ENCODE assay signal across 1 cellular context in the genomic region with DNA sequence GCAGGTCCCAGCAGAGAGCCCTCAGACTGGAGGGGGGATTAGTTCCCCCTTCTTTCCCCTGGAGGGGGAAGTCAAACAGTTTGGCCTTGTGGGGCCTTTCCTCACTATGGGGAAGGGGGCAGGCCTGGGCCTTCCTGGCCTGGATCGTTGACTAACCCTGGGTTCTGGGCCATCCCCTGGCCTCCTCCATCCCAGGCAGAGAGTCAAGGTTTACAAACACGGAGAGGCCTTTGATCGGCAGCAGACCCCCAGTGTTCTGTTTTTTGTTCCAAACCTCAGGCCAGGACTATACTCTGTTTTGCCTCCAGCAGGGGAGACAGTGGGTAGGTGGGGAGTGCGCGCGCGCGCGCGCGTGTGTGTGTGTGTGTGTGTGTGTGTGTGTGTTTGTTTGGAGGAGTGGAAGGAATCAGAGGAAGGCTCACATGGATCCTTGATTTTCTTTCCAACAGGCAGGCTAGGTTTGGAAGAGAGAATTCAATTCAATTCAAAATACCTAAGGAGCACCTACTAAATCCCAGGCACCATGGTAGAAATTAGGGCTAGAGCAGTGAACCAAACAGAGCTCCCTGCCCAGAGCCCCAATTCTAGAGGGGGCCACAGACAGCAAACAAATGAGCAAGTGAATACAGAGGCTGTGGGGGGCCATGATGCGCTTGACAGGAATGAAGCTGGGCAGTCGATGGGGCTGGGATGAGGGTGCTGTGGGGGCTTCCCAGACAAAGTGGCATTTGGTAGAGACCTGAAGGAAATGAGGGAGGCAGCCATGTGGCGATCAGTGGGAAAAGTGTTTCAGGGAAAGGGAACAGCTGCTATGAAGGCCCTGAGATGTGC.
TF ChIP-seq lines count a peak whose summit lies in the region.

No MANE protein-coding gene starts in this region.

TF ChIP-seq in HepG2, 621 proteins besides CTCF, POLR2A, EP300 and RAD21 (continued from another document and continues in another):
- peak; percentile 93 for TF ChIP-seq CCAR2 (optimal IDR thresholded peaks at IDR 0.05; ENCODE audit: low read depth, low read length)
- peak; percentile 100 for TF ChIP-seq PATZ1 (CRISPR knock-in tag; IDR thresholded peaks at IDR 0.05)
- peak; percentile 88; the same call in 1 of the 2 replicates for TF ChIP-seq ZNF275 (CRISPR knock-in tag; IDR thresholded peaks at IDR 0.05; ENCODE audit: borderline replicate concordance)
- TF ChIP-seq, protein P1, sequence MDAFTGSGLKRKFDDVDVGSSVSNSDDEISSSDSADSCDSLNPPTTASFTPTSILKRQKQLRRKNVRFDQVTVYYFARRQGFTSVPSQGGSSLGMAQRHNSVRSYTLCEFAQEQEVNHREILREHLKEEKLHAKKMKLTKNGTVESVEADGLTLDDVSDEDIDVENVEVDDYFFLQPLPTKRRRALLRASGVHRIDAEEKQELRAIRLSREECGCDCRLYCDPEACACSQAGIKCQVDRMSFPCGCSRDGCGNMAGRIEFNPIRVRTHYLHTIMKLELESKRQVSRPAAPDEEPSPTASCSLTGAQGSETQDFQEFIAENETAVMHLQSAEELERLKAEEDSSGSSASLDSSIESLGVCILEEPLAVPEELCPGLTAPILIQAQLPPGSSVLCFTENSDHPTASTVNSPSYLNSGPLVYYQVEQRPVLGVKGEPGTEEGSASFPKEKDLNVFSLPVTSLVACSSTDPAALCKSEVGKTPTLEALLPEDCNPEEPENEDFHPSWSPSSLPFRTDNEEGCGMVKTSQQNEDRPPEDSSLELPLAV (CRISPR knock-in tag; conservative IDR thresholded peaks at IDR 0.05; ENCODE audit: low read depth) = no peak
- TF ChIP-seq, protein P2, sequence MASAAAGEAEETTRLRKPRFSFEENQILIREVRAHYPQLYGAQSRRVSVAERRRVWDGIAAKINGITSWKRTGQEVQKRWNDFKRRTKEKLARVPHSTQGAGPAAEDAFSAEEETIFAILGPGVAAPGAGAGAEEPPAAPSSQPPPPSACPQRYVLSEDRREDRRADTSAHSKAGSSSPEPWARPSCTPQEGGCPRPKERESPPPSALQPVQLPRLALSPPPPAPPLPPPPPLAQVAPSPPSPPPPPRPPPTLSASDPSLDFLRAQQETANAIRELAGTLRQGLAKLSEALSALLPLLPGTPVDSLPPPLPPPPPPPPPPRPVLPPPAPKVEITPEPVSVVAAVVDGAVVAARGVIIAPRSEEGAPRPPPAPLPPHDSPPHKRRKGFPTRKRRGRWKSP (CRISPR knock-in tag; IDR thresholded peaks at IDR 0.05) = peak; percentile 69; the same call in 1 of the 2 replicates
- TF ChIP-seq TMF1 (CRISPR knock-in tag; IDR thresholded peaks at IDR 0.05; ENCODE audit: low read depth) = no peak
- peak; percentile 59; the same call in 1 of the 2 replicates for TF ChIP-seq ELF4 (CRISPR knock-in tag; IDR thresholded peaks at IDR 0.05; ENCODE audit: borderline replicate concordance)
- no peak for TF ChIP-seq TP53 (CRISPR knock-in tag; conservative IDR thresholded peaks at IDR 0.05)
- TF ChIP-seq ZNF292 (CRISPR knock-in tag; IDR thresholded peaks at IDR 0.05; ENCODE audit: borderline replicate concordance, low read depth) = peak; percentile 85
- TF ChIP-seq, protein P3, sequence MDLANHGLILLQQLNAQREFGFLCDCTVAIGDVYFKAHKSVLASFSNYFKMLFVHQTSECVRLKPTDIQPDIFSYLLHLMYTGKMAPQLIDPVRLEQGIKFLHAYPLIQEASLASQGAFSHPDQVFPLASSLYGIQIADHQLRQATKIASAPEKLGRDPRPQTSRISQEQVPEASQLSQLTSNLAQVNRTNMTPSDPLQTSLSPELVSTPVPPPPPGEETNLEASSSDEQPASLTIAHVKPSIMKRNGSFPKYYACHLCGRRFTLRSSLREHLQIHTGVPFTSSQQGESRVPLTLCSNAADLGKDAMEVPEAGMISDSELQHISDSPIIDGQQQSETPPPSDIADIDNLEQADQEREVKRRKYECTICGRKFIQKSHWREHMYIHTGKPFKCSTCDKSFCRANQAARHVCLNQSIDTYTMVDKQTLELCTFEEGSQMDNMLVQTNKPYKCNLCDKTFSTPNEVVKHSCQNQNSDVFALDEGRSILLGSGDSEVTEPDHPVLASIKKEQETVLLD (CRISPR knock-in tag; IDR thresholded peaks at IDR 0.05; ENCODE audit: low read depth) = no peak
- TF ChIP-seq GTF3A (CRISPR knock-in tag; conservative IDR thresholded peaks at IDR 0.05) = no peak
- TF ChIP-seq NKX3-1 (CRISPR knock-in tag; IDR thresholded peaks at IDR 0.05) = no peak
- TF ChIP-seq, protein P4, sequence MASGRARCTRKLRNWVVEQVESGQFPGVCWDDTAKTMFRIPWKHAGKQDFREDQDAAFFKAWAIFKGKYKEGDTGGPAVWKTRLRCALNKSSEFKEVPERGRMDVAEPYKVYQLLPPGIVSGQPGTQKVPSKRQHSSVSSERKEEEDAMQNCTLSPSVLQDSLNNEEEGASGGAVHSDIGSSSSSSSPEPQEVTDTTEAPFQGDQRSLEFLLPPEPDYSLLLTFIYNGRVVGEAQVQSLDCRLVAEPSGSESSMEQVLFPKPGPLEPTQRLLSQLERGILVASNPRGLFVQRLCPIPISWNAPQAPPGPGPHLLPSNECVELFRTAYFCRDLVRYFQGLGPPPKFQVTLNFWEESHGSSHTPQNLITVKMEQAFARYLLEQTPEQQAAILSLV (CRISPR knock-in tag; IDR thresholded peaks at IDR 0.05; ENCODE audit: borderline replicate concordance) = peak; percentile 61; the same call in 1 of the 2 replicates
- peak; percentile 60; the same call in 1 of the 2 replicates for TF ChIP-seq DMAP1 (CRISPR knock-in tag; IDR thresholded peaks at IDR 0.05)
- TF ChIP-seq NR2F6 (IDR thresholded peaks at IDR 0.05) = peak; percentile 92
- TF ChIP-seq NR2F6 (CRISPR knock-in tag; IDR thresholded peaks at IDR 0.05) = peak; percentile 88
- TF ChIP-seq PRDM15 (CRISPR knock-in tag; IDR thresholded peaks at IDR 0.05) = peak; percentile 74; the same call in 1 of the 2 replicates
- TF ChIP-seq POLR2G (IDR thresholded peaks at IDR 0.05; ENCODE audit: low read depth, low read length) = peak; percentile 66
- TF ChIP-seq SAFB2 (CRISPR knock-in tag; IDR thresholded peaks at IDR 0.05; ENCODE audit: borderline replicate concordance, low read depth) = peak; percentile 67; the same call in 1 of the 2 replicates
- peak; percentile 99 for TF ChIP-seq ZFX (CRISPR knock-in tag; IDR thresholded peaks at IDR 0.05; ENCODE audit: low read depth)
- 0 out of 2 replicates have a peak, but pooled peaks have one; percentile 45 for TF ChIP-seq ZNF713 (CRISPR knock-in tag; IDR thresholded peaks at IDR 0.05)
- TF ChIP-seq NCOR1 (IDR thresholded peaks at IDR 0.05; ENCODE audit: borderline replicate concordance, low read length) = peak; percentile 95
- TF ChIP-seq FOXJ3 (CRISPR knock-in tag; IDR thresholded peaks at IDR 0.05; ENCODE audit: borderline replicate concordance) = peak; percentile 87
- 0 out of 2 replicates have a peak, but pooled peaks have one; percentile 70 for TF ChIP-seq ZNF333 (CRISPR knock-in tag; IDR thresholded peaks at IDR 0.05; ENCODE audit: borderline replicate concordance)
- TF ChIP-seq ZNF547 (CRISPR knock-in tag; IDR thresholded peaks at IDR 0.05) = peak; percentile 86
- no peak for TF ChIP-seq NONO (IDR thresholded peaks at IDR 0.05)
- peak; percentile 67 for TF ChIP-seq NONO (CRISPR knock-in tag; conservative IDR thresholded peaks at IDR 0.05)
- peak; percentile 88; the same call in 1 of the 2 replicates for TF ChIP-seq KDM5B (CRISPR knock-in tag; IDR thresholded peaks at IDR 0.05; ENCODE audit: borderline replicate concordance)
- TF ChIP-seq TAF15 (IDR thresholded peaks at IDR 0.05; ENCODE audit: low read depth, low read length, poor library complexity, severe bottlenecking) = no peak
- TF ChIP-seq, protein P5, sequence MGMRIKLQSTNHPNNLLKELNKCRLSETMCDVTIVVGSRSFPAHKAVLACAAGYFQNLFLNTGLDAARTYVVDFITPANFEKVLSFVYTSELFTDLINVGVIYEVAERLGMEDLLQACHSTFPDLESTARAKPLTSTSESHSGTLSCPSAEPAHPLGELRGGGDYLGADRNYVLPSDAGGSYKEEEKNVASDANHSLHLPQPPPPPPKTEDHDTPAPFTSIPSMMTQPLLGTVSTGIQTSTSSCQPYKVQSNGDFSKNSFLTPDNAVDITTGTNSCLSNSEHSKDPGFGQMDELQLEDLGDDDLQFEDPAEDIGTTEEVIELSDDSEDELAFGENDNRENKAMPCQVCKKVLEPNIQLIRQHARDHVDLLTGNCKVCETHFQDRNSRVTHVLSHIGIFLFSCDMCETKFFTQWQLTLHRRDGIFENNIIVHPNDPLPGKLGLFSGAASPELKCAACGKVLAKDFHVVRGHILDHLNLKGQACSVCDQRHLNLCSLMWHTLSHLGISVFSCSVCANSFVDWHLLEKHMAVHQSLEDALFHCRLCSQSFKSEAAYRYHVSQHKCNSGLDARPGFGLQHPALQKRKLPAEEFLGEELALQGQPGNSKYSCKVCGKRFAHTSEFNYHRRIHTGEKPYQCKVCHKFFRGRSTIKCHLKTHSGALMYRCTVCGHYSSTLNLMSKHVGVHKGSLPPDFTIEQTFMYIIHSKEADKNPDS (CRISPR knock-in tag; IDR thresholded peaks at IDR 0.05) = 0 out of 2 replicates have a peak, but pooled peaks have one; percentile 53
- TF ChIP-seq, protein P6, sequence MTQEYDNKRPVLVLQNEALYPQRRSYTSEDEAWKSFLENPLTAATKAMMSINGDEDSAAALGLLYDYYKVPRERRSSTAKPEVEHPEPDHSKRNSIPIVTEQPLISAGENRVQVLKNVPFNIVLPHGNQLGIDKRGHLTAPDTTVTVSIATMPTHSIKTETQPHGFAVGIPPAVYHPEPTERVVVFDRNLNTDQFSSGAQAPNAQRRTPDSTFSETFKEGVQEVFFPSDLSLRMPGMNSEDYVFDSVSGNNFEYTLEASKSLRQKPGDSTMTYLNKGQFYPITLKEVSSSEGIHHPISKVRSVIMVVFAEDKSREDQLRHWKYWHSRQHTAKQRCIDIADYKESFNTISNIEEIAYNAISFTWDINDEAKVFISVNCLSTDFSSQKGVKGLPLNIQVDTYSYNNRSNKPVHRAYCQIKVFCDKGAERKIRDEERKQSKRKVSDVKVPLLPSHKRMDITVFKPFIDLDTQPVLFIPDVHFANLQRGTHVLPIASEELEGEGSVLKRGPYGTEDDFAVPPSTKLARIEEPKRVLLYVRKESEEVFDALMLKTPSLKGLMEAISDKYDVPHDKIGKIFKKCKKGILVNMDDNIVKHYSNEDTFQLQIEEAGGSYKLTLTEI (CRISPR knock-in tag; conservative IDR thresholded peaks at IDR 0.05) = no peak
- TF ChIP-seq, protein P7, sequence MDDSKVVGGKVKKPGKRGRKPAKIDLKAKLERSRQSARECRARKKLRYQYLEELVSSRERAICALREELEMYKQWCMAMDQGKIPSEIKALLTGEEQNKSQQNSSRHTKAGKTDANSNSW (CRISPR knock-in tag; IDR thresholded peaks at IDR 0.05; ENCODE audit: borderline replicate concordance) = no peak
- 0 out of 2 replicates have a peak, but pooled peaks have one; percentile 18 for TF ChIP-seq ARNT2 (CRISPR knock-in tag; IDR thresholded peaks at IDR 0.05; ENCODE audit: low read depth)
